In the genomic region with DNA sequence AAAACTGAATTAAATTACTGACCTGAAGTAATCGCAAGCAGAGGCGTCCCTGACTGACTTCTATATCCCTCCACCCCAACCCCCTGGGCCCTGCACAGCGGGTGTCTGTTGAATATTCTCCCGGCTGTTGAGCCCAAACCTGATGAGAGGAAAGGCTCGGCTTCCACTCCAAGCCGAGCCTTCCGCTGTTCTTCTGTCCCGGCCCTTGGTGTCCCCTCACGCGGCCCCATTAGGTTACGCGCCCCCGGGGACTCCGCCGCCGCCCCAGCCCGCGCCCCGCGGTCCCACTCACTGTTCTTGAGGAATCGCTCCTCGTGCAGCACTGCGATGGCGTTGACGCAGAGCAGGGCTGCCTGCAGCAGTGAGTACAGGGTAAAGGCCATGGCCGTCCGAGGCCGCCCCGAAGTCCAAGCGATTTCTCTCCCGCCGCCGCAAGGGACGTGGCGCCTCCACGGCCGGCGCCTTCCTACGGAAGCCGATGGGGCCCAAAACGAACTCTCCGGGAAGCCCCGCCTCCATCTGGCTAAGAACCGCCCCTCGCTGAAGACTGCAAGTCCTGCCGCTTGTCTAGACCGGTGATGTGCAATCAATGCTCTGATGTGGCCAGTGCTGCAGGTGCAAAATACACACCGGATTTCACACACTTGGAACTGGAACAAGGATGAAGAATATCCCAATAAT, we compare ENCODE assay signal across 8 cellular contexts. TPM values are rescaled to one million over a fixed set of nuclear protein-coding genes. Genes with fewer than 3 reads are reported as not detected.
DNase-seq lines count a peak whose midpoint lies in the region; TF ChIP-seq lines count a peak whose summit lies in the region.

A gene with protein sequence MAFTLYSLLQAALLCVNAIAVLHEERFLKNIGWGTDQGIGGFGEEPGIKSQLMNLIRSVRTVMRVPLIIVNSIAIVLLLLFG (minus strand): TSS at position 470 of the 681 bp plus-strand sequence. CDS start 87 bp downstream, at position 383.

- H2AFZ ChIP-seq in neuron (ENCODE audit: low read depth, low read length): peak within 1 kb of the TSS; percentile 98

- peaks cover 12% of the 10 kb centered on the region for H3K36me3 ChIP-seq in neuron (ENCODE audit: insufficient read depth, low read length)

- H3K4me1 ChIP-seq in neuron (ENCODE audit: insufficient read depth, low read length): peaks cover 7% of the 10 kb centered on the region

- no peaks in the 10 kb centered on the region for H3K9me3 ChIP-seq in neuron (ENCODE audit: low read length)

- peak; percentile 7 for TF ChIP-seq CTCF in fibroblast of villous mesenchyme (IDR thresholded peaks at IDR 0.05; ENCODE audit: insufficient read depth, low read depth, low read length)

- peaks cover 9% of the 10 kb centered on the region for H3K27me3 ChIP-seq in neuron (ENCODE audit: insufficient read depth, low read length)

- H3K4me3 ChIP-seq in fibroblast of villous mesenchyme (ENCODE audit: low read depth, low read length) (peak within 1 kb of the TSS; percentile 93), neuron (ENCODE audit: low read length) (peak within 1 kb of the TSS; percentile 96)

- DNase-seq in EL (peak; percentile 89), GOT3 (lab: John Stamatoyannopoulos, UW) (peak; percentile 46), LoVo (ENCODE audit: low spot score) (peak; percentile 95), SHP77 (lab: John Stamatoyannopoulos, UW) (peak; percentile 84 to 92), fibroblast of villous mesenchyme (ENCODE audit: low read depth) (peak; percentile 95), stromal cell of bone marrow (ENCODE audit: low read depth) (peak; percentile 89)
- peak; percentile 82 for DNase-seq in activated effector memory CD4-positive, alpha-beta T cell treated with Interleukin-2 at 50 U/mL for 16 hours

RNA-seq across cellular contexts. Expression of the gene that starts here (rescaled TPM):
- 24.5 and 27.6 TPM in 2 replicates for total RNA-seq in fibroblast of villous mesenchyme

Comparison
In these comparisons a context has a peak if more than half of its experiments do, and no peak if none do; other contexts are left out.
1. Peak in every context shown above with its lines: DNase-seq and H3K4me3 ChIP-seq.